In the genomic region with DNA sequence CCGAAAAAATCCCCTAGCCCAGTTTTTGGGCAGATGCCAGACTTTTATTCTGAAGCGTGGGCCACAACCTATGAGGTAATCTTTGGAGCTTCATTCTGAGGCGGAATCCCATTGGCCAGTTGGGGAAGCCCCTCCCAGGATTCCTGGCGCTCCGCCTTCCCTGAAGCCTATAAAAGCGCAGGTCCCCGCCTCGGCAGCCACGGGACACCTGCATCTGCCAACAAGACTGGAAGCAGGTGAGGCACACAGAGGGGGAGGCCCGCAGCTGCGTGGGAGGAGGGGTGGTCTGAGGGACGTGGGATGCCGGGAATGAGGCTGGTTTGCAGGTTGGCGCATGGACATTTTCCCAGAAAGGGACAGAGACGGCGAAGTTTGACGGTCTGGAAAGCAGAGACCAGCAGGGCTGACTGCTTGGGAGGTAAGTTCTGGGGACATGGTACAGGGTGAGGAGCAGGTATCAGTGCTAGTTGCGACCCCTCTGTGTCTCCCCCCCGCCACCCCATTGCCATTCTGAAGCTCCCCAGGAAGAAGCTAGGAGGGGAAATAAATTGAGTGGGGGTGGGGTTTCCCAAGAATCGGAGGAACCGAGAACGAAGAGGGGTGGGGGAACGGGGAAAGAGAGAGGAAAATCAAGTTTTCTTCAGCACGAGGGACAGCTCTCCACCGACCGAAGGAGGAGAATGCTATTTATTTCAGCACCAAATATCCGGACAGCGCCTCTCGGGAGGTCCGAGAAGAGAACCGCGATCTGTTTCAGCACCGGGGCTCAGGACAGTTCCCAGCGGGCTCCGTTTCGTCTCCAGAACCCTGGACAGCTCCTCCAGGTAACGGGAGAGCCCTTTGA, we compare ENCODE assay signal across 1 cellular context.
TF ChIP-seq lines count a peak whose summit lies in the region.

No MANE protein-coding gene starts in this region.

TF ChIP-seq in HepG2, 621 proteins besides CTCF, POLR2A, EP300 and RAD21 (continued from another document and continues in another):
- TF ChIP-seq, protein P1, sequence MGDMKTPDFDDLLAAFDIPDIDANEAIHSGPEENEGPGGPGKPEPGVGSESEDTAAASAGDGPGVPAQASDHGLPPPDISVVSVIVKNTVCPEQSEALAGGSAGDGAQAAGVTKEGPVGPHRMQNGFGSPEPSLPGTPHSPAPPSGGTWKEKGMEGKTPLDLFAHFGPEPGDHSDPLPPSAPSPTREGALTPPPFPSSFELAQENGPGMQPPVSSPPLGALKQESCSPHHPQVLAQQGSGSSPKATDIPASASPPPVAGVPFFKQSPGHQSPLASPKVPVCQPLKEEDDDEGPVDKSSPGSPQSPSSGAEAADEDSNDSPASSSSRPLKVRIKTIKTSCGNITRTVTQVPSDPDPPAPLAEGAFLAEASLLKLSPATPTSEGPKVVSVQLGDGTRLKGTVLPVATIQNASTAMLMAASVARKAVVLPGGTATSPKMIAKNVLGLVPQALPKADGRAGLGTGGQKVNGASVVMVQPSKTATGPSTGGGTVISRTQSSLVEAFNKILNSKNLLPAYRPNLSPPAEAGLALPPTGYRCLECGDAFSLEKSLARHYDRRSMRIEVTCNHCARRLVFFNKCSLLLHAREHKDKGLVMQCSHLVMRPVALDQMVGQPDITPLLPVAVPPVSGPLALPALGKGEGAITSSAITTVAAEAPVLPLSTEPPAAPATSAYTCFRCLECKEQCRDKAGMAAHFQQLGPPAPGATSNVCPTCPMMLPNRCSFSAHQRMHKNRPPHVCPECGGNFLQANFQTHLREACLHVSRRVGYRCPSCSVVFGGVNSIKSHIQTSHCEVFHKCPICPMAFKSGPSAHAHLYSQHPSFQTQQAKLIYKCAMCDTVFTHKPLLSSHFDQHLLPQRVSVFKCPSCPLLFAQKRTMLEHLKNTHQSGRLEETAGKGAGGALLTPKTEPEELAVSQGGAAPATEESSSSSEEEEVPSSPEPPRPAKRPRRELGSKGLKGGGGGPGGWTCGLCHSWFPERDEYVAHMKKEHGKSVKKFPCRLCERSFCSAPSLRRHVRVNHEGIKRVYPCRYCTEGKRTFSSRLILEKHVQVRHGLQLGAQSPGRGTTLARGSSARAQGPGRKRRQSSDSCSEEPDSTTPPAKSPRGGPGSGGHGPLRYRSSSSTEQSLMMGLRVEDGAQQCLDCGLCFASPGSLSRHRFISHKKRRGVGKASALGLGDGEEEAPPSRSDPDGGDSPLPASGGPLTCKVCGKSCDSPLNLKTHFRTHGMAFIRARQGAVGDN (CRISPR knock-in tag; IDR thresholded peaks at IDR 0.05): peak; percentile 83
- peak; percentile 99 for TF ChIP-seq ZNF12 (CRISPR knock-in tag; IDR thresholded peaks at IDR 0.05)
- peak; percentile 98 for TF ChIP-seq MED1 (CRISPR knock-in tag; IDR thresholded peaks at IDR 0.05)
- no peak for TF ChIP-seq NFE2L2 (IDR thresholded peaks at IDR 0.05; ENCODE audit: low read length)
- TF ChIP-seq PAX8 (CRISPR knock-in tag; IDR thresholded peaks at IDR 0.05; ENCODE audit: borderline replicate concordance): peak; percentile 100
- TF ChIP-seq, protein P2, sequence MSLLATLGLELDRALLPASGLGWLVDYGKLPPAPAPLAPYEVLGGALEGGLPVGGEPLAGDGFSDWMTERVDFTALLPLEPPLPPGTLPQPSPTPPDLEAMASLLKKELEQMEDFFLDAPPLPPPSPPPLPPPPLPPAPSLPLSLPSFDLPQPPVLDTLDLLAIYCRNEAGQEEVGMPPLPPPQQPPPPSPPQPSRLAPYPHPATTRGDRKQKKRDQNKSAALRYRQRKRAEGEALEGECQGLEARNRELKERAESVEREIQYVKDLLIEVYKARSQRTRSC (CRISPR knock-in tag; IDR thresholded peaks at IDR 0.05; ENCODE audit: low read depth): peak; percentile 100
- TF ChIP-seq GPN1 (CRISPR knock-in tag; IDR thresholded peaks at IDR 0.05; ENCODE audit: borderline replicate concordance): peak; percentile 100
- peak; percentile 100 for TF ChIP-seq SIN3A (IDR thresholded peaks at IDR 0.05; ENCODE audit: borderline replicate concordance, low read depth, low read length)
- TF ChIP-seq ZNF547 (CRISPR knock-in tag; IDR thresholded peaks at IDR 0.05): peak; percentile 100
- TF ChIP-seq ARNTL (CRISPR knock-in tag; IDR thresholded peaks at IDR 0.05): peak; percentile 99
- TF ChIP-seq, protein P3, sequence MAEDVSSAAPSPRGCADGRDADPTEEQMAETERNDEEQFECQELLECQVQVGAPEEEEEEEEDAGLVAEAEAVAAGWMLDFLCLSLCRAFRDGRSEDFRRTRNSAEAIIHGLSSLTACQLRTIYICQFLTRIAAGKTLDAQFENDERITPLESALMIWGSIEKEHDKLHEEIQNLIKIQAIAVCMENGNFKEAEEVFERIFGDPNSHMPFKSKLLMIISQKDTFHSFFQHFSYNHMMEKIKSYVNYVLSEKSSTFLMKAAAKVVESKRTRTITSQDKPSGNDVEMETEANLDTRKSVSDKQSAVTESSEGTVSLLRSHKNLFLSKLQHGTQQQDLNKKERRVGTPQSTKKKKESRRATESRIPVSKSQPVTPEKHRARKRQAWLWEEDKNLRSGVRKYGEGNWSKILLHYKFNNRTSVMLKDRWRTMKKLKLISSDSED (CRISPR knock-in tag; IDR thresholded peaks at IDR 0.05): peak; percentile 100
- TF ChIP-seq ZNF558 (CRISPR knock-in tag; IDR thresholded peaks at IDR 0.05; ENCODE audit: borderline replicate concordance): peak; percentile 100
- TF ChIP-seq ZNF589 (CRISPR knock-in tag; conservative IDR thresholded peaks at IDR 0.05): peak; percentile 100
- peak; percentile 100 for TF ChIP-seq REPIN1 (CRISPR knock-in tag; IDR thresholded peaks at IDR 0.05; ENCODE audit: borderline replicate concordance, low read depth)
- TF ChIP-seq FOXK1 (CRISPR knock-in tag; IDR thresholded peaks at IDR 0.05; ENCODE audit: borderline replicate concordance, low read depth): peak; percentile 100
- TF ChIP-seq, protein P4, sequence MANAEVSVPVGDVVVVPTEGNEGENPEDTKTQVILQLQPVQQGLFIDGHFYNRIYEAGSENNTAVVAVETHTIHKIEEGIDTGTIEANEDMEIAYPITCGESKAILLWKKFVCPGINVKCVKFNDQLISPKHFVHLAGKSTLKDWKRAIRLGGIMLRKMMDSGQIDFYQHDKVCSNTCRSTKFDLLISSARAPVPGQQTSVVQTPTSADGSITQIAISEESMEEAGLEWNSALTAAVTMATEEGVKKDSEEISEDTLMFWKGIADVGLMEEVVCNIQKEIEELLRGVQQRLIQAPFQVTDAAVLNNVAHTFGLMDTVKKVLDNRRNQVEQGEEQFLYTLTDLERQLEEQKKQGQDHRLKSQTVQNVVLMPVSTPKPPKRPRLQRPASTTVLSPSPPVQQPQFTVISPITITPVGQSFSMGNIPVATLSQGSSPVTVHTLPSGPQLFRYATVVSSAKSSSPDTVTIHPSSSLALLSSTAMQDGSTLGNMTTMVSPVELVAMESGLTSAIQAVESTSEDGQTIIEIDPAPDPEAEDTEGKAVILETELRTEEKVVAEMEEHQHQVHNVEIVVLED (CRISPR knock-in tag; IDR thresholded peaks at IDR 0.05; ENCODE audit: borderline replicate concordance): peak; percentile 77
- TF ChIP-seq ZNF180 (CRISPR knock-in tag; IDR thresholded peaks at IDR 0.05; ENCODE audit: borderline replicate concordance, low read depth): peak; percentile 99; the same call in 1 of the 2 replicates
- no peak for TF ChIP-seq AGO1 (IDR thresholded peaks at IDR 0.05; ENCODE audit: low read depth, low read length, poor library complexity, severe bottlenecking)
- no peak for TF ChIP-seq RFX1 (IDR thresholded peaks at IDR 0.05)
- TF ChIP-seq HDAC1 (CRISPR knock-in tag; IDR thresholded peaks at IDR 0.05): peak; percentile 100
- TF ChIP-seq ZNF350 (CRISPR knock-in tag; IDR thresholded peaks at IDR 0.05; ENCODE audit: borderline replicate concordance, low read depth): peak; percentile 100
- TF ChIP-seq PHF5A (CRISPR knock-in tag; IDR thresholded peaks at IDR 0.05; ENCODE audit: low read depth, unreplicated experiment): peak; percentile 100
- peak; percentile 100 for TF ChIP-seq ZHX1 (CRISPR knock-in tag; IDR thresholded peaks at IDR 0.05; ENCODE audit: low read depth)
- TF ChIP-seq ZNF382 (CRISPR knock-in tag; IDR thresholded peaks at IDR 0.05; ENCODE audit: borderline replicate concordance): peak; percentile 96; the same call in 1 of the 2 replicates
- TF ChIP-seq MED13 (CRISPR knock-in tag; IDR thresholded peaks at IDR 0.05): peak; percentile 100
- TF ChIP-seq, protein P5, sequence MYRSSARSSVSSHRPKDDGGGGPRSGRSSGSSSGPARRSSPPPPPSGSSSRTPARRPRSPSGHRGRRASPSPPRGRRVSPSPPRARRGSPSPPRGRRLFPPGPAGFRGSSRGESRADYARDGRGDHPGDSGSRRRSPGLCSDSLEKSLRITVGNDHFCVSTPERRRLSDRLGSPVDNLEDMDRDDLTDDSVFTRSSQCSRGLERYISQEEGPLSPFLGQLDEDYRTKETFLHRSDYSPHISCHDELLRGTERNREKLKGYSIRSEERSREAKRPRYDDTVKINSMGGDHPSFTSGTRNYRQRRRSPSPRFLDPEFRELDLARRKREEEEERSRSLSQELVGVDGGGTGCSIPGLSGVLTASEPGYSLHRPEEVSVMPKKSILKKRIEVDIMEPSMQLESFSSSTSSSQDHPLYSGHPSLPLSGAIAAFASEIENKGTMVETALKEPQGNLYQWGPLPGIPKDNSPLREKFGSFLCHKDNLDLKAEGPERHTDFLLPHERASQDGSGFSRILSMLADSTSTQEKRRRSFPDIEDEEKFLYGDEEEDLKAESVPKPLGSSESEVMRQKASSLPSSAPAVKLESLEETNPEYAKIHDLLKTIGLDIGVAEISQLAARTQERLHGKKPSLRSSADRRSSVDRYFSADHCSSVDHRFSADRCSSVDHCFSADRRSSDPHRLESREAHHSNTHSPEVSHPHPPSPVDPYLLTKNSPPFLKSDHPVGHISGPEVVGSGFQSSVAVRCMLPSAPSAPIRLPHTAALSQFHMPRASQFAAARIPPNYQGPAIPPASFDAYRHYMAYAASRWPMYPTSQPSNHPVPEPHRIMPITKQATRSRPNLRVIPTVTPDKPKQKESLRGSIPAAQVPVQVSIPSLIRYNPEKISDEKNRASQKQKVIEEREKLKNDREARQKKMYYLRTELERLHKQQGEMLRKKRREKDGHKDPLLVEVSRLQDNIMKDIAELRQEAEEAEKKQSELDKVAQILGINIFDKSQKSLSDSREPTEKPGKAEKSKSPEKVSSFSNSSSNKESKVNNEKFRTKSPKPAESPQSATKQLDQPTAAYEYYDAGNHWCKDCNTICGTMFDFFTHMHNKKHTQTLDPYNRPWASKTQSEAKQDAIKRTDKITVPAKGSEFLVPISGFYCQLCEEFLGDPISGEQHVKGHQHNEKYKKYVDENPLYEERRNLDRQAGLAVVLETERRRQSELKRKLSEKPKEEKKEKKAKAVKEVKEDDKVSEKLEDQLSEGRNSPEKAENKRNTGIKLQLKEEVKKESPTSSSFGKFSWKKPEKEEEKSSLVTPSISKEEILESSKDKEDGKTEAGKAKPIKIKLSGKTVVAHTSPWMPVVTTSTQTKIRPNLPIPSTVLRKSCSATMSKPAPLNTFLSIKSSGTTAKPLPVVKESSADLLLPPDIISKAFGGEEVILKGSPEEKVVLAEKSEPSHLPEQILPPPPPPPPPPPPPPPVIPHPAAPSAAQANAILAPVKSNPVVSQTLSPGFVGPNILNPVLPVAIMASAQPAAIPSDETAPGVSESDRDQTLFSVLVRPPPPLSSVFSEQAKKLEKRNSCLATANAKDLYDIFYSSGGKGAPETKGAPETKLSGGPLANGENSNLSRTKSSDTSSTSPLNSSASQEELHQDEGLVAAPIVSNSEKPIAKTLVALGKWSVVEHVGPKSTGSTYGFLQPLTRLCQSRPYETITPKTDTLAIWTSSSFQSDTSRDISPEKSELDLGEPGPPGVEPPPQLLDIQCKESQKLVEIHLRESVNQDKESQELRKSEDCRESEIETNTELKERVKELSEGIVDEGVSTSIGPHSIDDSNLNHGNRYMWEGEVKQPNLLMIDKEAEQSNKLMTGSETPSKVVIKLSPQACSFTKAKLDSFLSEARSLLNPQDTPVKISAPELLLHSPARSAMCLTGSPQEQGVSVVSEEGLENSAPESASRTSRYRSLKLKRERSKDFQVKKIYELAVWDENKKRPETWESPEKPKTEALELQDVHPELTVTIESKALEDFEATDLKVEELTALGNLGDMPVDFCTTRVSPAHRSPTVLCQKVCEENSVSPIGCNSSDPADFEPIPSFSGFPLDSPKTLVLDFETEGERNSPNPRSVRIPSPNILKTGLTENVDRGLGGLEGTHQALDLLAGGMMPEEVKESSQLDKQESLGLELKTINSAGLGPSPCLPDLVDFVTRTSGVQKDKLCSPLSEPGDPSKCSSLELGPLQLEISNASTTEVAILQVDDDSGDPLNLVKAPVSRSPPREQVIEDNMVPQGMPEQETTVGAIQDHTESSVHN (CRISPR knock-in tag; IDR thresholded peaks at IDR 0.05): peak; percentile 100
